ENCODE assay signal across 12 cellular contexts in genomic region chr4:766152-766515, GRCh38. TPM values are rescaled to one million over a fixed set of nuclear protein-coding genes. Genes with fewer than 3 reads are reported as not detected.
DNase-seq lines count a peak whose midpoint lies in the region; TF ChIP-seq lines count a peak whose summit lies in the region.
"Had no signal": no experiment of that assay in that cellular context is flagged by ENCODE, and none has a peak within 500 bp of the region (broad histone marks: within the 10 kb centered on the region; RNA-seq: fewer than 3 reads in every experiment).

No MANE protein-coding gene starts in this region.

- no peak overlapping the region for H2BK5ac ChIP-seq in trophoblast cell (ENCODE audit: low read depth, low read length, poor library complexity)

- H3K4me1 ChIP-seq in trophoblast cell (ENCODE audit: control insufficient read depth in 1 of 2, insufficient read depth in 2 of 2, low read length in 2 of 2) (peaks cover 5 to 7% of the 10 kb centered on the region in 2 experiments), Peyer's patch (no peaks in the 10 kb centered on the region)

- no peak overlapping the region for H4K8ac ChIP-seq in trophoblast cell (ENCODE audit: low read depth, low read length)

- H3K27me3 ChIP-seq in trophoblast cell (ENCODE audit: insufficient read depth, low read length): no peaks in the 10 kb centered on the region
- no peaks in the 10 kb centered on the region for H3K27me3 ChIP-seq in Peyer's patch

- H2AFZ ChIP-seq in trophoblast cell (ENCODE audit: insufficient read depth, low read length, poor library complexity): no peak overlapping the region

- no peak overlapping the region for H3K14ac ChIP-seq in trophoblast cell (ENCODE audit: low read length)

- H3K4me3 ChIP-seq in epithelial cell of esophagus (ENCODE audit: low read length) (no peak overlapping the region), trophoblast cell (ENCODE audit: low read depth, low read length) (no peak overlapping the region), Peyer's patch (no peak overlapping the region)

- no peaks in the 10 kb centered on the region for H3K79me2 ChIP-seq in trophoblast cell (ENCODE audit: control insufficient read depth, insufficient read depth, low read length, poor library complexity)

- H3K36me3 ChIP-seq in trophoblast cell (ENCODE audit: control insufficient read depth in 1 of 2, insufficient read depth in 2 of 2, low read length in 2 of 2) (peaks cover 64 to 67% of the 10 kb centered on the region in 2 experiments), Peyer's patch (peaks cover 0 to 68% (median 0%) of the 10 kb centered on the region in 3 donors)

- H3K27me3 Mint-ChIP-seq in activated CD4-positive, alpha-beta T cell treated with anti-CD3 and anti-CD28 coated beads, Interleukin-2, amount 10 ng/mL, durations not matched to agents 24 days and 14 days: no peaks in the 10 kb centered on the region
- H3K27me3 Mint-ChIP-seq: memory B cell had no signal

- H2BK12ac ChIP-seq in trophoblast cell (ENCODE audit: low read length): no peak overlapping the region

- peak overlapping the region; percentile 72 for H3K27ac Mint-ChIP-seq in activated CD4-positive, alpha-beta T cell treated with anti-CD3 and anti-CD28 coated beads, Interleukin-2, amount 10 ng/mL, durations not matched to agents 24 days and 14 days
- H3K27ac Mint-ChIP-seq: memory B cell had no signal

- H2BK120ac ChIP-seq in trophoblast cell (ENCODE audit: insufficient read depth, low read length, poor library complexity): no peak overlapping the region

- peaks cover 50% of the 10 kb centered on the region for H3K36me3 Mint-ChIP-seq in activated CD4-positive, alpha-beta T cell treated with anti-CD3 and anti-CD28 coated beads, Interleukin-2, amount 10 ng/mL, durations not matched to agents 24 days and 14 days (ENCODE audit: low read depth)

- H3K4me2 ChIP-seq in trophoblast cell (ENCODE audit: low read length): no peak overlapping the region

- TF ChIP-seq CTCF in epithelial cell of esophagus (IDR thresholded peaks at IDR 0.05; ENCODE audit: insufficient read depth, low read depth, low read length, missing control alignments): no peak
- no peak for TF ChIP-seq CTCF in Peyer's patch (IDR thresholded peaks at IDR 0.05)

- H4K91ac ChIP-seq in trophoblast cell (ENCODE audit: low read depth, low read length): no peak overlapping the region

- no peak overlapping the region for H4K12ac ChIP-seq in trophoblast cell (ENCODE audit: low read depth, low read length)

- intact Hi-C loops in activated CD4-positive, alpha-beta T cell treated with anti-CD3 and anti-CD28 coated beads, Interleukin-2, amount 10 ng/mL, durations not matched to agents 24 days and 14 days (cut with micrococcal nuclease): no loop called here

- no peak for TF ChIP-seq POLR2A in Peyer's patch (IDR thresholded peaks at IDR 0.05)

- H3K9me3 ChIP-seq in trophoblast cell (ENCODE audit: insufficient read depth, low read depth, low read length): peaks cover 6% of the 10 kb centered on the region
- no peaks in the 10 kb centered on the region for H3K9me3 ChIP-seq in Peyer's patch

- no peak overlapping the region for H2AK5ac ChIP-seq in trophoblast cell (ENCODE audit: low read length)

- H3K18ac ChIP-seq in trophoblast cell (ENCODE audit: low read length): no peak overlapping the region

- no CpG with 5 or more reads among the region's 7 CpGs for WGBS in trophoblast cell (ENCODE audit: extremely low coverage, insufficient coverage, insufficient read length)

- no peak overlapping the region for H3K4me3 Mint-ChIP-seq in activated CD4-positive, alpha-beta T cell treated with anti-CD3 and anti-CD28 coated beads, Interleukin-2, amount 10 ng/mL, durations not matched to agents 24 days and 14 days
- H3K4me3 Mint-ChIP-seq: memory B cell had no signal

- H3K23ac ChIP-seq in trophoblast cell (ENCODE audit: low read length): no peak overlapping the region

- no peak overlapping the region for H3K9ac ChIP-seq in trophoblast cell (ENCODE audit: low read length)

- no peak for DNase-seq in activated CD4-positive, alpha-beta T cell treated with anti-CD3 and anti-CD28 coated beads, Interleukin-2, amount 10 ng/mL, durations not matched to agents 24 days and 14 days
- no peak for DNase-seq in activated CD4-positive, alpha-beta T cell treated with anti-CD3 and anti-CD28 coated beads, Interleukin-2, amount 50 U/mL, for 1 hour
- DNase-seq in RPMI7951 (ENCODE audit: low read depth) (peak; percentile 58), epithelial cell of esophagus (ENCODE audit: low read depth) (peak; percentile 88), trophoblast cell (peak; percentile 41 to 57), Peyer's patch (no peak), NCI-H1105 treated with DMSO at 0.1 percent for 48 hours (lab: John Stamatoyannopoulos, UW) (no peak), NCI-H187 (lab: John Stamatoyannopoulos, UW) (no peak)
- DNase-seq: AML-193; NCI-H2081 treated with DMSO at 0.1 percent for 48 hours; stimulated activated naive CD4-positive, alpha-beta T cell treated with Interleukin-2 at 50 U/mL for 16 hours had no signal

- no peaks in the 10 kb centered on the region for H3K79me1 ChIP-seq in trophoblast cell (ENCODE audit: low read length)

- peaks cover 4% of the 10 kb centered on the region for H3K4me1 Mint-ChIP-seq in activated CD4-positive, alpha-beta T cell treated with anti-CD3 and anti-CD28 coated beads, Interleukin-2, amount 10 ng/mL, durations not matched to agents 24 days and 14 days

- no peaks in the 10 kb centered on the region for H3K9me3 Mint-ChIP-seq in activated CD4-positive, alpha-beta T cell treated with anti-CD3 and anti-CD28 coated beads, Interleukin-2, amount 10 ng/mL, durations not matched to agents 24 days and 14 days
- H3K9me3 Mint-ChIP-seq: memory B cell had no signal

- H3K4ac ChIP-seq in trophoblast cell (ENCODE audit: low read depth, low read length): no peak overlapping the region

- H3K27ac ChIP-seq in trophoblast cell (ENCODE audit: low read depth, low read length): no peak overlapping the region
- no peak overlapping the region for H3K27ac ChIP-seq in Peyer's patch

RNA-seq across cellular contexts. Expression of gene CPLX1, which starts 59.8 kb away (rescaled TPM):
- 1.0 and 1.7 TPM in 2 replicates for total RNA-seq in activated CD4-positive, alpha-beta T cell treated with anti-CD3 and anti-CD28 coated beads, Interleukin-2, amount 10 ng/mL, durations not matched to agents 24 days and 14 days
- total RNA-seq in RPMI7951 (2014; rRNA removed; shearing (Covaris generic)): not detected in 2 replicates
- polyA plus RNA-seq in trophoblast cell (2013): 0.67 and 0.78 TPM in 2 replicates
- total RNA-seq in Peyer's patch: under 1 TPM in 2 of 4 donors, not detected in 2; 0.35 to 0.67 TPM

Comparison
In these comparisons a context has a peak if more than half of its experiments do, and no peak if none do; other contexts are left out.
1. DNase-seq: peak in RPMI7951 (single experiment), epithelial cell of esophagus (single experiment) and trophoblast cell (2 of 2); none in activated CD4-positive, alpha-beta T cell treated with anti-CD3 and anti-CD28 coated beads, Interleukin-2, amount 10 ng/mL, durations not matched to agents 24 days and 14 days (single experiment), activated CD4-positive, alpha-beta T cell treated with anti-CD3 and anti-CD28 coated beads, Interleukin-2, amount 50 U/mL, for 1 hour (single experiment), Peyer's patch (0 of 3), NCI-H1105 treated with DMSO at 0.1 percent for 48 hours (single experiment) and NCI-H187 (0 of 2).